In the genomic region with DNA sequence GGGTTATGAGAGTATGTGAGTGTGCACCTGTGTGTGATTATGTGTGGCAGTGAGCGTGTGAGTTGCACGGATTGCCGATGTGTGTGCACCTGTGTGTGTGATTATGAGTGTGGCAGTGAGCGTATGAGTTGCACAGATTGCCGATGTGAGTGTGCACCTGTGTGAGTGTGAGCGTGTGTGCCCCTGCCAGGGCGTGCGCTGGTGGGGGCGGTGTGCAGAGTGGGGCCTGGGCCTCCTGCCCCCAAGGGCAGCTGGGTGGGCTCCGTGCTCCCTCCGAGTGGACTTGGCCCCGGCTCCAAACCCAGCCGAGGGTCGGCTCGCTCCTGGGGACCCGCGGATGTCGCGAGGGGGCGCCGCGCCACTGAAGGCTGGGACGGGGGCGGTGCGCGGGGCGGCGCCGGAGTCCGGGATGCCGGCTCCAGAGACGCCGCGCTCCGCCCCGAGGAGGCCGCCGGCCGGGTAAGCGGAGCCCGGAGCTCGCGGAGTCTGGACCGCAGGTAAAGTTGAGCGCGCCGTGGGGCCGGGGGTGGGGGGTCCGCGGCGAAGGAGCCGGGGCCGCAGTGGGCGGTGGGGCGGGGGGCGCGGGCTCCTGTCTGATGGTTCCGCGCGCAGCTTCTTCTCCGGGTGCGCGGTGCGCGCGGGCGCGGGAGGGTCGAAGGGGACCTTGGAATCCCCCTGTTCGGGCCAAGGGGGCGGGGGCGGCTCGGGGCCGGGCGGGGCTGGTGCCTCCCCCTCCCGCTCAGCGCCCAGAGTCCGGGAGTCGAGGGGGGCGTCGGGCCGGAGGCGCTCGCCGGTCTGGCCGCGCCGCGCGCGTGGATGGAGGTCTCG, we compare ENCODE assay signal across 9 cellular contexts. TPM values are rescaled to one million over a fixed set of nuclear protein-coding genes. Genes with fewer than 3 reads are reported as not detected.
DNase-seq lines count a peak whose midpoint lies in the region; ATAC-seq and TF ChIP-seq lines count a peak whose summit lies in the region.
"Had no signal": no experiment of that assay in that cellular context is flagged by ENCODE, and none has a peak within 500 bp of the region (broad histone marks: within the 10 kb centered on the region; RNA-seq: fewer than 3 reads in every experiment).

A gene with protein sequence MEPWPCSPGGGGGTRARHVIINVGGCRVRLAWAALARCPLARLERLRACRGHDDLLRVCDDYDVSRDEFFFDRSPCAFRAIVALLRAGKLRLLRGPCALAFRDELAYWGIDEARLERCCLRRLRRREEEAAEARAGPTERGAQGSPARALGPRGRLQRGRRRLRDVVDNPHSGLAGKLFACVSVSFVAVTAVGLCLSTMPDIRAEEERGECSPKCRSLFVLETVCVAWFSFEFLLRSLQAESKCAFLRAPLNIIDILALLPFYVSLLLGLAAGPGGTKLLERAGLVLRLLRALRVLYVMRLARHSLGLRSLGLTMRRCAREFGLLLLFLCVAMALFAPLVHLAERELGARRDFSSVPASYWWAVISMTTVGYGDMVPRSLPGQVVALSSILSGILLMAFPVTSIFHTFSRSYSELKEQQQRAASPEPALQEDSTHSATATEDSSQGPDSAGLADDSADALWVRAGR (plus strand): TSS at position 421 of the 828 bp plus-strand sequence. CDS start 65,730 bp downstream, outside the sequence.

- intact Hi-C loops in body of pancreas (cut with DNase I) (no loop called here), right lobe of liver (cut with DNase I) (no loop called here), vagina (cut with DNase I) (no loop called here)

- H3K9ac ChIP-seq in HUES6 (ENCODE audit: low read length): no peak within 1 kb of the TSS

- ATAC-seq in body of pancreas (peak; percentile 41), right lobe of liver (peak in 3 of 4 donors; percentile 30 to 46 (median 34)), HG03354 (IDR thresholded peaks at IDR 0.05; ENCODE audit: poor library complexity, severe bottlenecking, unreplicated experiment) (no peak)

- H3K4me1 ChIP-seq in HUES6 (ENCODE audit: control insufficient read depth, insufficient read depth, low read length): peaks cover 10% of the 10 kb centered on the region; the same call in 1 of the 2 replicates
- peaks cover 18% of the 10 kb centered on the region for H3K4me1 ChIP-seq in body of pancreas
- H3K4me1 ChIP-seq in right lobe of liver: peaks cover 0 to 8% (median 0%) of the 10 kb centered on the region in 4 donors
- H3K4me1 ChIP-seq in vagina: peaks cover 18% of the 10 kb centered on the region

- TF ChIP-seq CTCF in body of pancreas (IDR thresholded peaks at IDR 0.05): peak in 1 of 7 experiments; percentile 7
- TF ChIP-seq CTCF in right lobe of liver (IDR thresholded peaks at IDR 0.05): no peak
- TF ChIP-seq CTCF in vagina (IDR thresholded peaks at IDR 0.05): no peak

- TF ChIP-seq POLR2A in body of pancreas (IDR thresholded peaks at IDR 0.05): no peak
- no peak for TF ChIP-seq POLR2A in right lobe of liver (IDR thresholded peaks at IDR 0.05)
- no peak for TF ChIP-seq POLR2A in vagina (IDR thresholded peaks at IDR 0.05)

- peak within 1 kb of the TSS; percentile 62 for H3K4me3 ChIP-seq in HUES6 (ENCODE audit: low read depth, low read length)
- no peak within 1 kb of the TSS for H3K4me3 ChIP-seq in body of pancreas
- H3K4me3 ChIP-seq in right lobe of liver: no peak within 1 kb of the TSS
- H3K4me3 ChIP-seq in vagina: peak within 1 kb of the TSS; percentile 25 to 27

- no peaks in the 10 kb centered on the region for H3K36me3 ChIP-seq in HUES6 (ENCODE audit: control insufficient read depth, insufficient read depth, low read length)
- H3K36me3 ChIP-seq in body of pancreas (replicated peaks in 1 of 2; ENCODE audit: insufficient read depth in 1 of 2, low read depth in 2 of 2): no peaks in the 10 kb centered on the region
- no peaks in the 10 kb centered on the region for H3K36me3 ChIP-seq in right lobe of liver
- no peaks in the 10 kb centered on the region for H3K36me3 ChIP-seq in vagina

- 4 to 10% methylated on average over 15 to 55 of the region's 92 CpGs for whole genome bisulfite sequencing in body of pancreas, 2 donors
- WGBS in right lobe of liver (ENCODE audit: insufficient coverage, low coverage, low lambda C conversion rate, missing lambda C conversion rate): 10% methylated on average over 7 of the region's 92 CpGs

- DNase-seq in D341Med (ENCODE audit: low spot score): peak; percentile 92
- peak in 1 of 4 donors; percentile 8 for DNase-seq in body of pancreas
- peak in 1 of 3 donors; percentile 50 for DNase-seq in right lobe of liver
- no peak for DNase-seq in vagina (ENCODE audit: extremely low spot score in 2 of 2)
- no peak for DNase-seq in stimulated activated naive CD4-positive, alpha-beta T cell (lab: John Stamatoyannopoulos, UW)
- DNase-seq in GM19240 (ENCODE audit: insufficient read length, low spot score): no peak

- H3K27ac ChIP-seq in HUES6 (ENCODE audit: low read depth, low read length) (no peak within 1 kb of the TSS), body of pancreas (no peak within 1 kb of the TSS), right lobe of liver (no peak within 1 kb of the TSS), vagina (no peak within 1 kb of the TSS)

- H3K9me3 ChIP-seq in HUES6 (ENCODE audit: control insufficient read depth, insufficient read depth, low read depth, low read length) (no peaks in the 10 kb centered on the region), body of pancreas (no peaks in the 10 kb centered on the region), right lobe of liver (no peaks in the 10 kb centered on the region), vagina (no peaks in the 10 kb centered on the region)

- H3K27me3 ChIP-seq in HUES6 (ENCODE audit: control insufficient read depth, insufficient read depth, low read length) (peaks cover 79% of the 10 kb centered on the region), body of pancreas (peaks cover 0 to 19% of the 10 kb centered on the region in 2 donors), right lobe of liver (peaks cover 0 to 19% of the 10 kb centered on the region in 2 donors), vagina (peaks cover 9% of the 10 kb centered on the region)

RNA-seq across cellular contexts. Expression of the gene that starts here (rescaled TPM):
- total RNA-seq in body of pancreas (not detected), right lobe of liver (not detected), vagina (not detected)
- total RNA-seq: HT1080 had no signal

Comparison
In these comparisons a context has a peak if more than half of its experiments do, and no peak if none do; other contexts are left out.
1. Peak in ATAC-seq in body of pancreas; RNA of the gene not detected or under 1 TPM.
2. Peak in ATAC-seq in right lobe of liver; RNA of the gene not detected or under 1 TPM.
3. H3K4me3 ChIP-seq: peak in HUES6 (single experiment) and vagina (2 of 2); none in body of pancreas (0 of 2) and right lobe of liver (0 of 3).